Comparison of ENCODE assay signal across 16 cellular contexts in the genomic region with DNA sequence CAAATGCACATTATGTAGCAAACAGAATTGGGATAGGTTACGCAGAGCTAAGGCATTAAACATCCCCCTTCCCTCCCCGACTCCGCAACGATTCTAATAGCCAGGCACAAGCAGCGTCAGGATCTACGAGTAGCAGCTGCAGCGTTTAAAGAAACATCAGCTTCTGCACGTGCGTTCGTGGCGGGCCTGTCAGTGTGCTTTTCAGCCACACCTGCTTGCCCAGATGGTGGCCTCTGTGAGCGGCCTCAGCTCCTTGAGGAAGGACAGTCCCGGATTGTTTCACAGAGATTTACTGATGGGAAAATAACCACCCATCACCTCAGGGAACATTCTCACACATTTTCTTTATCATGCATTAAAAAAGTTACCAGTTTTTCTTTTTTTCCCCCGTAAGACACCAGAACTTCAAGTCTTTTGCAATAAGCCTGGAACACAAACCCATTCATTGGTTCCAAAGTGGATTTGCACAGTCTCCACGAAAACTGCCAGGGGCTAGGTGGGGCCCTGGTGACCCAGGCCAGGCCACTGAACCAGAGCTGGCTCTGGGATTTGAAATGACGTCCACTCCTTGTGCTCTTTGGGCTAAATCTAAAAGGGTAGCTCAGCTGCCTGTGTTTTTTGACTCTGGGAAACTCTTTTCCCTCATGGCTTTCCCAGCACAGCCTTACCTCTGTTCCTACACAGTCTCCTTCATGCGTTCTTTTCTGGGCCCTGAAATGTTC.
DNase-seq lines count a peak whose midpoint lies in the region; ATAC-seq and TF ChIP-seq lines count a peak whose summit lies in the region.
"Had no signal": no experiment of that assay in that cellular context is flagged by ENCODE, and none has a peak within 500 bp of the region (broad histone marks: within the 10 kb centered on the region; RNA-seq: fewer than 3 reads in every experiment).

No MANE protein-coding gene starts in this region.

- H3K9me3 Mint-ChIP-seq in GM23338 (no peaks in the 10 kb centered on the region; the same call in 2 of the 3 replicates), WTC11 (0 out of 2 replicates have a peak, but pooled peaks cover 3% of the 10 kb centered on the region), neural progenitor cell (peaks cover 2% of the 10 kb centered on the region)

- no peaks in the 10 kb centered on the region for H3K9me3 ChIP-seq in neural progenitor cell (ENCODE audit: low read depth)
- H3K9me3 ChIP-seq: suprapubic skin had no signal

- no peak overlapping the region for H3K27ac Mint-ChIP-seq in GM23338
- H3K27ac Mint-ChIP-seq in WTC11: peak overlapping the region; percentile 13; the same call in 1 of the 2 replicates
- peak overlapping the region; percentile 64 for H3K27ac Mint-ChIP-seq in neural progenitor cell
- H3K27ac Mint-ChIP-seq: activated CD4-positive, alpha-beta T cell treated with anti-CD3 and anti-CD28 coated beads for 36 hours; dendritic cell treated with granulocyte-macrophage colony-stimulating factor and Interleukin-4, amounts not matched to agents 40 ng/mL and 50 ng/mL, for 4 days had no signal

- H3K27me3 ChIP-seq in GM23338 (ENCODE audit: insufficient read depth) (no peaks in the 10 kb centered on the region), neural progenitor cell (no peaks in the 10 kb centered on the region)
- H3K27me3 ChIP-seq: suprapubic skin had no signal

- H3K4me1 ChIP-seq in GM23338 (ENCODE audit: insufficient read depth) (peaks cover 13% of the 10 kb centered on the region), neural progenitor cell (peaks cover 31% of the 10 kb centered on the region)
- H3K4me1 ChIP-seq: suprapubic skin had no signal

- H3K4me3 ChIP-seq in GM23338 (no peak overlapping the region), neural progenitor cell (no peak overlapping the region)
- H3K4me3 ChIP-seq: SK-N-MC, suprapubic skin had no signal

- H3K9ac ChIP-seq in neural progenitor cell: no peak overlapping the region

- H3K36me3 ChIP-seq in GM23338 (ENCODE audit: insufficient read depth): no peaks in the 10 kb centered on the region
- no peaks in the 10 kb centered on the region for H3K36me3 ChIP-seq in neural progenitor cell
- H3K36me3 ChIP-seq: suprapubic skin had no signal

- no peak overlapping the region for H2AFZ ChIP-seq in GM23338
- H2AFZ ChIP-seq in neural progenitor cell (replicated peaks): no peak overlapping the region

- no peaks in the 10 kb centered on the region for H3K36me3 Mint-ChIP-seq in GM23338 (ENCODE audit: low read depth)
- no peaks in the 10 kb centered on the region for H3K36me3 Mint-ChIP-seq in WTC11
- no peaks in the 10 kb centered on the region for H3K36me3 Mint-ChIP-seq in neural progenitor cell

- H4K20me1 ChIP-seq in GM23338 (replicated peaks; ENCODE audit: insufficient read depth) (no peaks in the 10 kb centered on the region), neural progenitor cell (ENCODE audit: low read depth) (peaks cover 3% of the 10 kb centered on the region)

- peaks cover 31% of the 10 kb centered on the region for H3K4me1 Mint-ChIP-seq in GM23338
- H3K4me1 Mint-ChIP-seq in WTC11: peaks cover 40% of the 10 kb centered on the region
- peaks cover 27% of the 10 kb centered on the region for H3K4me1 Mint-ChIP-seq in neural progenitor cell
- H3K4me1 Mint-ChIP-seq: activated CD4-positive, alpha-beta T cell treated with anti-CD3 and anti-CD28 coated beads for 36 hours had no signal

- H3K4me2 ChIP-seq in GM23338 (no peak overlapping the region), neural progenitor cell (peak overlapping the region; percentile 14)

- H3K27ac ChIP-seq in GM23338 (ENCODE audit: low read depth): no peak overlapping the region
- no peak overlapping the region for H3K27ac ChIP-seq in neural progenitor cell
- H3K27ac ChIP-seq: SK-N-MC, suprapubic skin had no signal

- TF ChIP-seq CTCF in GM23338 (conservative IDR thresholded peaks at IDR 0.05; ENCODE audit: low read depth in 2 of 2) (no peak), WTC11 (IDR thresholded peaks at IDR 0.05) (no peak), neural progenitor cell (IDR thresholded peaks at IDR 0.05) (no peak)

- H3K4me3 Mint-ChIP-seq in GM23338 (no peak overlapping the region), WTC11 (no peak overlapping the region), neural progenitor cell (no peak overlapping the region)
- H3K4me3 Mint-ChIP-seq: activated CD4-positive, alpha-beta T cell treated with anti-CD3 and anti-CD28 coated beads for 36 hours; dendritic cell treated with granulocyte-macrophage colony-stimulating factor and Interleukin-4, amounts not matched to agents 40 ng/mL and 50 ng/mL, for 4 days had no signal

- H3K79me2 ChIP-seq in GM23338 (replicated peaks; ENCODE audit: insufficient read depth) (no peaks in the 10 kb centered on the region), neural progenitor cell (ENCODE audit: low read depth) (no peaks in the 10 kb centered on the region)

- H3K27me3 Mint-ChIP-seq in GM23338 (ENCODE audit: insufficient read depth, low read depth, poor library complexity) (no peaks in the 10 kb centered on the region), WTC11 (ENCODE audit: low read depth) (no peaks in the 10 kb centered on the region), neural progenitor cell (ENCODE audit: insufficient read depth, low read depth) (peaks cover 7% of the 10 kb centered on the region)
- H3K27me3 Mint-ChIP-seq: activated CD4-positive, alpha-beta T cell treated with anti-CD3 and anti-CD28 coated beads for 36 hours had no signal

- no peaks in the 10 kb centered on the region for H3K9me2 ChIP-seq in GM23338 (ENCODE audit: insufficient read depth)

- peak; percentile 52 for ATAC-seq in GM23338
- ATAC-seq in WTC11: peak; percentile 38
- no peak for ATAC-seq in HG02938 (IDR thresholded peaks at IDR 0.05; ENCODE audit: unreplicated experiment)
- ATAC-seq in GM19328 (IDR thresholded peaks at IDR 0.05; ENCODE audit: unreplicated experiment): no peak
- no peak for ATAC-seq in HG03442 (IDR thresholded peaks at IDR 0.05; ENCODE audit: unreplicated experiment)
- ATAC-seq: activated CD4-positive, alpha-beta T cell treated with anti-CD3 and anti-CD28 coated beads for 36 hours had no signal

- POLR2A ChIA-PET in WTC11 (lab: Charles Lee): interaction anchor here (1.0 kb wide), 1 partner anchor 15 kb away, joined by 3 read pairs; no protein-coding TSS in a partner anchor

- CTCF ChIA-PET in WTC11 (lab: Charles Lee): interaction anchor here (0.6 to 0.9 kb wide), 2 partner anchors 22 to 81 kb away, joined by 3 to 5 read pairs; no protein-coding TSS in a partner anchor

- DNase-seq in GM23338 (ENCODE audit: low spot score) (peak; percentile 11), NCI-H2171 (lab: John Stamatoyannopoulos, UW) (peak; percentile 47), WTC11 (ENCODE audit: low spot score) (no peak), neural progenitor cell (ENCODE audit: low spot score) (peak; percentile 21), midbrain (lab: John Stamatoyannopoulos, UW) (no peak)
- DNase-seq: activated CD4-positive, alpha-beta T cell treated with anti-CD3 and anti-CD28 coated beads for 36 hours; activated naive CD4-positive, alpha-beta T cell; NCI-H1436 treated with DMSO at 0.1 percent for 48 hours; stimulated activated CD4-positive, alpha-beta T cell treated with anti-CD3 and anti-CD28 coated beads, Interleukin-4, amount 100 ng/mL, for 24 hours; stimulated activated CD8-positive, alpha-beta memory T cell treated with anti-CD3 and anti-CD28 coated beads, Interleukin-4, amount 100 ng/mL, for 48 hours had no signal

- H3F3A ChIP-seq in GM23338 (replicated peaks; ENCODE audit: low read depth) (no peaks in the 10 kb centered on the region), neural progenitor cell (ENCODE audit: low read depth) (no peaks in the 10 kb centered on the region)

TF ChIP-seq in GM23338, 12 proteins besides CTCF, POLR2A, EP300 and RAD21 (continues in another document):
- TF ChIP-seq EZH2 (IDR thresholded peaks at IDR 0.05; ENCODE audit: low read depth, unreplicated experiment) (no peak), NANOG (IDR thresholded peaks at IDR 0.05; ENCODE audit: borderline replicate concordance) (no peak), ZNF114 (CRISPR knock-in tag; IDR thresholded peaks at IDR 0.05) (no peak), EZH2phosphoT487 (IDR thresholded peaks at IDR 0.05; ENCODE audit: unreplicated experiment) (no peak), JUNB (IDR thresholded peaks at IDR 0.05; ENCODE audit: unreplicated experiment) (no peak)

TF ChIP-seq in WTC11, 78 proteins besides CTCF, POLR2A, EP300 and RAD21 (continues in another document):
- TF ChIP-seq ZNF219 (CRISPR knock-in tag; IDR thresholded peaks at IDR 0.05; ENCODE audit: borderline replicate concordance): no peak
- TF ChIP-seq, protein P1, sequence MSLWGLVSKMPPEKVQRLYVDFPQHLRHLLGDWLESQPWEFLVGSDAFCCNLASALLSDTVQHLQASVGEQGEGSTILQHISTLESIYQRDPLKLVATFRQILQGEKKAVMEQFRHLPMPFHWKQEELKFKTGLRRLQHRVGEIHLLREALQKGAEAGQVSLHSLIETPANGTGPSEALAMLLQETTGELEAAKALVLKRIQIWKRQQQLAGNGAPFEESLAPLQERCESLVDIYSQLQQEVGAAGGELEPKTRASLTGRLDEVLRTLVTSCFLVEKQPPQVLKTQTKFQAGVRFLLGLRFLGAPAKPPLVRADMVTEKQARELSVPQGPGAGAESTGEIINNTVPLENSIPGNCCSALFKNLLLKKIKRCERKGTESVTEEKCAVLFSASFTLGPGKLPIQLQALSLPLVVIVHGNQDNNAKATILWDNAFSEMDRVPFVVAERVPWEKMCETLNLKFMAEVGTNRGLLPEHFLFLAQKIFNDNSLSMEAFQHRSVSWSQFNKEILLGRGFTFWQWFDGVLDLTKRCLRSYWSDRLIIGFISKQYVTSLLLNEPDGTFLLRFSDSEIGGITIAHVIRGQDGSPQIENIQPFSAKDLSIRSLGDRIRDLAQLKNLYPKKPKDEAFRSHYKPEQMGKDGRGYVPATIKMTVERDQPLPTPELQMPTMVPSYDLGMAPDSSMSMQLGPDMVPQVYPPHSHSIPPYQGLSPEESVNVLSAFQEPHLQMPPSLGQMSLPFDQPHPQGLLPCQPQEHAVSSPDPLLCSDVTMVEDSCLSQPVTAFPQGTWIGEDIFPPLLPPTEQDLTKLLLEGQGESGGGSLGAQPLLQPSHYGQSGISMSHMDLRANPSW (CRISPR knock-in tag; conservative IDR thresholded peaks at IDR 0.05; ENCODE audit: low read depth): no peak

Comparison
In these comparisons a context has a peak if more than half of its experiments do, and no peak if none do; other contexts are left out.
1. ATAC-seq: peak in GM23338 (single experiment) and WTC11 (single experiment); none in HG02938 (single experiment), GM19328 (single experiment) and HG03442 (single experiment).
2. DNase-seq: peak in GM23338 (single experiment), NCI-H2171 (single experiment) and neural progenitor cell (single experiment); none in WTC11 (single experiment) and midbrain (single experiment).